Comparison of ENCODE assay signal across 9 cellular contexts in genomic region chr20:62239278-62239879, GRCh38. TPM values are rescaled to one million over a fixed set of nuclear protein-coding genes. Genes with fewer than 3 reads are reported as not detected.
DNase-seq lines count a peak whose midpoint lies in the region; ATAC-seq and TF ChIP-seq lines count a peak whose summit lies in the region.
"Had no signal": no experiment of that assay in that cellular context is flagged by ENCODE, and none has a peak within 500 bp of the region (broad histone marks: within the 10 kb centered on the region; RNA-seq: fewer than 3 reads in every experiment).

No MANE protein-coding gene starts in this region.

- H3F3A ChIP-seq in Loucy (ENCODE audit: low read depth) = no peaks in the 10 kb centered on the region; the same call in 1 of the 2 replicates

- POLR2A ChIA-PET in BJ (lab: Charles Lee) = no interaction called here

- peaks cover 32 to 36% of the 10 kb centered on the region in 2 donors for H3K4me1 Mint-ChIP-seq in natural killer cell treated with Interleukin-12 subunit alpha and Interleukin-12 subunit beta and Interleukin-15 and Interleukin-18, amount 100 ng/mL, for 72 hours (ENCODE audit: low read depth in 2 of 2)

- peak overlapping the region; percentile 85 for H3K4me3 Mint-ChIP-seq in natural killer cell treated with Interleukin-12 subunit alpha and Interleukin-12 subunit beta and Interleukin-15 and Interleukin-18, amount 100 ng/mL, for 72 hours

- H3K27ac ChIP-seq in duodenal mucosa (ENCODE audit: low read depth, low read length) = no peak overlapping the region

- H3K4me3 ChIP-seq in BJ (ENCODE audit: low read depth, low read length) (peak overlapping the region; percentile 84), Loucy (ENCODE audit: low read length, poor library complexity, severe bottlenecking) (peak overlapping the region; percentile 94), duodenal mucosa (ENCODE audit: low read depth in 1 of 2, low read length in 2 of 2) (peak overlapping the region; percentile 90 to 91)

- no peak overlapping the region for H2AFZ ChIP-seq in Loucy (ENCODE audit: low read length)

- H3K27ac Mint-ChIP-seq in natural killer cell treated with Interleukin-12 subunit alpha and Interleukin-12 subunit beta and Interleukin-15 and Interleukin-18, amount 100 ng/mL, for 72 hours = peak overlapping the region; percentile 62 to 85

- H3K27me3 ChIP-seq in BJ (ENCODE audit: control insufficient read depth, insufficient read depth, low read length) (no peaks in the 10 kb centered on the region; the same call in 1 of the 2 replicates), Loucy (ENCODE audit: insufficient read depth, low read length, poor library complexity, severe bottlenecking) (no peaks in the 10 kb centered on the region), duodenal mucosa (ENCODE audit: control insufficient read depth in 1 of 2, insufficient read depth in 2 of 2, low read length in 2 of 2) (no peaks in the 10 kb centered on the region)

- ATAC-seq in natural killer cell treated with Interleukin-12 subunit alpha and Interleukin-12 subunit beta and Interleukin-15 and Interleukin-18, amount 100 ng/mL, for 72 hours = no peak
- ATAC-seq in GM21576 (IDR thresholded peaks at IDR 0.05; ENCODE audit: unreplicated experiment) (no peak), HG03520 (IDR thresholded peaks at IDR 0.05; ENCODE audit: unreplicated experiment) (no peak)

- CTCF ChIA-PET in BJ (lab: Yijun Ruan, JAX) = no interaction called here

- H3K4me2 ChIP-seq in Loucy (ENCODE audit: low read depth, low read length, poor library complexity, severe bottlenecking) = peak overlapping the region; percentile 96

- no peaks in the 10 kb centered on the region for H3K36me3 Mint-ChIP-seq in natural killer cell treated with Interleukin-12 subunit alpha and Interleukin-12 subunit beta and Interleukin-15 and Interleukin-18, amount 100 ng/mL, for 72 hours

- H3K9me3 ChIP-seq in Loucy (ENCODE audit: insufficient read depth, low read depth, low read length) (no peaks in the 10 kb centered on the region), duodenal mucosa (ENCODE audit: control insufficient read depth in 1 of 2, low read length in 2 of 2) (no peaks in the 10 kb centered on the region)

- no peaks in the 10 kb centered on the region for H3K9me3 Mint-ChIP-seq in natural killer cell treated with Interleukin-12 subunit alpha and Interleukin-12 subunit beta and Interleukin-15 and Interleukin-18, amount 100 ng/mL, for 72 hours

- peaks cover 56% of the 10 kb centered on the region for H3K4me1 ChIP-seq in Loucy (ENCODE audit: insufficient read depth, low read length, poor library complexity, severe bottlenecking)
- peaks cover 48 to 50% of the 10 kb centered on the region in 2 donors for H3K4me1 ChIP-seq in duodenal mucosa (ENCODE audit: control insufficient read depth in 1 of 2, insufficient read depth in 2 of 2, low read length in 2 of 2)

- peaks cover 58% of the 10 kb centered on the region for H3K79me2 ChIP-seq in Loucy (ENCODE audit: insufficient read depth, low read length)

- H3K36me3 ChIP-seq in BJ (ENCODE audit: control insufficient read depth, insufficient read depth, low read length) (peaks cover 1% of the 10 kb centered on the region), Loucy (ENCODE audit: insufficient read depth, low read length) (no peaks in the 10 kb centered on the region), duodenal mucosa (ENCODE audit: control insufficient read depth in 1 of 2, insufficient read depth in 2 of 2, low read length in 2 of 2) (peaks cover 0 to 13% of the 10 kb centered on the region in 2 donors)

- no peak for DNase-seq in BJ (ENCODE audit: low read depth)
- DNase-seq in natural killer cell treated with Interleukin-12 subunit alpha and Interleukin-12 subunit beta and Interleukin-15 and Interleukin-18, amount 100 ng/mL, for 72 hours (ENCODE audit: low spot score) = no peak
- DNase-seq in hippocampal formation (lab: John Stamatoyannopoulos, UW) = no peak
- no peak for DNase-seq in ecto neural progenitor cell (ENCODE audit: low spot score)

- TF ChIP-seq CTCF in BJ (IDR thresholded peaks at IDR 0.05; ENCODE audit: insufficient read depth, low read depth, low read length) (no peak), Loucy (conservative IDR thresholded peaks at IDR 0.05; ENCODE audit: low read length) (no peak)

- H4K20me1 ChIP-seq in Loucy (ENCODE audit: insufficient read depth, low read length, poor library complexity, severe bottlenecking) = peaks cover 51% of the 10 kb centered on the region

- H3K27me3 Mint-ChIP-seq in natural killer cell treated with Interleukin-12 subunit alpha and Interleukin-12 subunit beta and Interleukin-15 and Interleukin-18, amount 100 ng/mL, for 72 hours = no peaks in the 10 kb centered on the region

- H3K9ac ChIP-seq in Loucy (ENCODE audit: low read depth, low read length, poor library complexity, severe bottlenecking) (peak overlapping the region; percentile 81), duodenal mucosa (ENCODE audit: low read depth in 1 of 2, low read length in 2 of 2) (peak overlapping the region; percentile 88 to 89)

- H3K9me2 ChIP-seq in Loucy (replicated peaks; ENCODE audit: low read depth, low read length) = no peaks in the 10 kb centered on the region

RNA-seq across cellular contexts. Expression of gene OSBPL2, which starts 1.1 kb away (rescaled TPM):
- 15.9 and 20.5 TPM in 2 replicates for polyA plus RNA-seq in BJ (2011; rRNA removed)
- polyA minus RNA-seq in BJ (2011; rRNA and poly(A)+ RNA removed) = 16.7 and 19.1 TPM in 2 replicates
- total RNA-seq in natural killer cell treated with Interleukin-12 subunit alpha and Interleukin-12 subunit beta and Interleukin-15 and Interleukin-18, amount 100 ng/mL, for 72 hours = 10 to 100 TPM; 38.7 to 47.7 TPM

RNA-seq across cellular contexts. Expression of gene HRH3, which starts 19.3 kb away (rescaled TPM):
- not detected in 2 replicates for polyA plus RNA-seq in BJ (2011; rRNA removed)
- polyA minus RNA-seq in BJ (2011; rRNA and poly(A)+ RNA removed) = not detected in 2 replicates
- total RNA-seq in natural killer cell treated with Interleukin-12 subunit alpha and Interleukin-12 subunit beta and Interleukin-15 and Interleukin-18, amount 100 ng/mL, for 72 hours = not detected
- total RNA-seq: T-helper 2 cell treated with Interferon-gamma antibody and Interleukin-4, amounts not matched to agents 100 ng/mL and 5 ng/mL, for 36 hours had no signal

RNA-seq across cellular contexts. Expression of gene MTG2, which starts 56.6 kb away (rescaled TPM):
- 17.6 and 19.3 TPM in 2 replicates for polyA plus RNA-seq in BJ (2011; rRNA removed)
- 9.1 and 12.5 TPM in 2 replicates for polyA minus RNA-seq in BJ (2011; rRNA and poly(A)+ RNA removed)
- total RNA-seq in natural killer cell treated with Interleukin-12 subunit alpha and Interleukin-12 subunit beta and Interleukin-15 and Interleukin-18, amount 100 ng/mL, for 72 hours = 10 to 100 TPM; 39.3 to 57.9 TPM
